In the genomic region with DNA sequence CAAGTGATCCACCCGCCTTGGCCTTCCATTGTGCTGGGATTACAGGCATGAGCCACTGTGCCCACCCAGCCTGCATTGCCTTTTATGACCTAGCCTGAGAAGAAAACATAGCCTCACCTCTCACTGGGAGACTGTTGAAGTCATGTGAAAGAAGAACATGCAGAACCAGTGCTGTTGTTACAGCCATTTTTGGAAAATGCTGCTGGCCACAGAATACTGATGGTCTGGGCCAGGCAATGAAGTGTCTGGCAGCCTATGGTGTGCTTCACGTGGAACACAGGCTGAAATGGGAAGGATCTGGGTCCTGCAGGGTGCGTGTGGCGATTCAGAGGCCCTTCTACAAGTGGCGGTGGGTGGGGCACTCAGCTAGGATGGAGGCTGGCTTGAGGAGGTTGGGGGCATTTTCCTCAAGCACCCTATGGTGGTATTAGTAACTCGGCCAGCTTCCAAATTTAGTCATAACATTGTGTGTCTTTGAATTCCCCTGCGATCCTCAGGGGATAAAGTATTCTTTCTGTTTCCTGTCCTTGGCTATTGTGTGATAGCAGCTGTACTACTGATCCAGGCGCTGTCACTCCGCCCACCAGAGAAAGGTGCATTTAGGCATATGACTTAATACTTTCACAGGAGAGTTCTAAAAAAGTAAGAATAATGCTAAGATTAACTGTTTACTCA, we compare ENCODE assay signal across 10 cellular contexts. TPM values are rescaled to one million over a fixed set of nuclear protein-coding genes. Genes with fewer than 3 reads are reported as not detected.
DNase-seq lines count a peak whose midpoint lies in the region; ATAC-seq lines count a peak whose summit lies in the region.
"Had no signal": no experiment of that assay in that cellular context is flagged by ENCODE, and none has a peak within 500 bp of the region (broad histone marks: within the 10 kb centered on the region; RNA-seq: fewer than 3 reads in every experiment).

No MANE protein-coding gene starts in this region.

- no peak overlapping the region for H3K4me3 Mint-ChIP-seq in immature natural killer cell
- H3K4me3 Mint-ChIP-seq: CD4-positive, alpha-beta memory T cell had no signal

- no peaks in the 10 kb centered on the region for H3K9me3 ChIP-seq in BLaER1 treated with 17β-estradiol and CSF1 and Interleukin-3, amounts not matched to agents 10 nM and 100 nM (replicated peaks in 1 of 11)

- H3K36me3 ChIP-seq in BLaER1 treated with 17β-estradiol and CSF1 and Interleukin-3, amounts not matched to agents 10 nM and 100 nM = no peaks in the 10 kb centered on the region

- peaks cover 0 to 1% (median 0%) of the 10 kb centered on the region in 3 donors for H3K27me3 Mint-ChIP-seq in immature natural killer cell (ENCODE audit: low read depth in 3 of 3)
- H3K27me3 Mint-ChIP-seq: CD4-positive, alpha-beta memory T cell had no signal

- H3K4me3 ChIP-seq in BLaER1 treated with 17β-estradiol and CSF1 and Interleukin-3, amounts not matched to agents 10 nM and 100 nM = peak overlapping the region in 2 of 10 experiments; percentile 17 to 30; a peak in 1 of 20 replicates
- H3K4me3 ChIP-seq: dorsolateral prefrontal cortex had no signal

- peak overlapping the region in 8 of 11 experiments; percentile 43 to 76 (median 60); a peak in 13 of 22 replicates for H3K27ac ChIP-seq in BLaER1 treated with 17β-estradiol and CSF1 and Interleukin-3, amounts not matched to agents 10 nM and 100 nM
- H3K27ac ChIP-seq: dorsolateral prefrontal cortex had no signal

- H3K9me3 Mint-ChIP-seq in immature natural killer cell = no peaks in the 10 kb centered on the region
- H3K9me3 Mint-ChIP-seq: CD4-positive, alpha-beta memory T cell had no signal

- H4K20me1 ChIP-seq in BLaER1 treated with 17β-estradiol and CSF1 and Interleukin-3, amounts not matched to agents 10 nM and 100 nM = no peaks in the 10 kb centered on the region

- H3K36me3 Mint-ChIP-seq in immature natural killer cell = peaks cover 0 to 4% (median 0%) of the 10 kb centered on the region in 3 donors
- H3K36me3 Mint-ChIP-seq: CD4-positive, alpha-beta memory T cell had no signal

- H3K4me1 Mint-ChIP-seq in immature natural killer cell = peaks cover 10 to 11% of the 10 kb centered on the region in 2 donors
- H3K4me1 Mint-ChIP-seq: CD4-positive, alpha-beta memory T cell had no signal

- DNase-seq in kidney glomerular epithelial cell (lab: John Stamatoyannopoulos, UW) = no peak
- DNase-seq in immature natural killer cell = no peak
- no peak for DNase-seq in KG1 (lab: John Stamatoyannopoulos, UW)
- DNase-seq: CD4-positive, alpha-beta memory T cell; dorsolateral prefrontal cortex had no signal

- H3K27me3 ChIP-seq in BLaER1 treated with 17β-estradiol and CSF1 and Interleukin-3, amounts not matched to agents 10 nM and 100 nM = no peaks in the 10 kb centered on the region
- H3K27me3 ChIP-seq: dorsolateral prefrontal cortex had no signal

- H3K9ac ChIP-seq in BLaER1 treated with 17β-estradiol and CSF1 and Interleukin-3, amounts not matched to agents 10 nM and 100 nM = peak overlapping the region in 9 of 11 experiments; percentile 2 to 63 (median 29); a peak in 14 of 22 replicates

- peak overlapping the region; percentile 47 to 86 (median 73) for H3K4me2 ChIP-seq in BLaER1 treated with 17β-estradiol and CSF1 and Interleukin-3, amounts not matched to agents 10 nM and 100 nM

- peaks cover 9 to 30% (median 24%) of the 10 kb centered on the region in 10 experiments; a peak in 19 of 20 replicates for H3K4me1 ChIP-seq in BLaER1 treated with 17β-estradiol and CSF1 and Interleukin-3, amounts not matched to agents 10 nM and 100 nM

- ATAC-seq in GM19467 (IDR thresholded peaks at IDR 0.05; ENCODE audit: unreplicated experiment) (peak; percentile 58), HG03354 (IDR thresholded peaks at IDR 0.05; ENCODE audit: poor library complexity, severe bottlenecking, unreplicated experiment) (peak; percentile 82), esophagus mucosa (peak; percentile 23), GM19397 (IDR thresholded peaks at IDR 0.05; ENCODE audit: unreplicated experiment) (no peak)

- no peak overlapping the region for H3K27ac Mint-ChIP-seq in immature natural killer cell
- H3K27ac Mint-ChIP-seq: CD4-positive, alpha-beta memory T cell had no signal

RNA-seq across cellular contexts. Expression of a gene that starts 9.1 kb away (rescaled TPM):
- total RNA-seq in esophagus mucosa = 4.7 TPM
- polyA plus RNA-seq in immature natural killer cell = 1 to 10 TPM in 2 of 3 donors, under 1 TPM in 1; 0.11 to 6.0 (median 4.9) TPM

RNA-seq across cellular contexts. Expression of a gene that starts 32.4 kb away (rescaled TPM):
- 54.2 TPM for total RNA-seq in esophagus mucosa
- polyA plus RNA-seq in immature natural killer cell = 10 to 100 TPM in 1 of 3 donors, 1 to 10 TPM in 2; 1.7 to 14.0 (median 5.4) TPM
